12 cellular contexts compared by ENCODE assay signal in the genomic region with DNA sequence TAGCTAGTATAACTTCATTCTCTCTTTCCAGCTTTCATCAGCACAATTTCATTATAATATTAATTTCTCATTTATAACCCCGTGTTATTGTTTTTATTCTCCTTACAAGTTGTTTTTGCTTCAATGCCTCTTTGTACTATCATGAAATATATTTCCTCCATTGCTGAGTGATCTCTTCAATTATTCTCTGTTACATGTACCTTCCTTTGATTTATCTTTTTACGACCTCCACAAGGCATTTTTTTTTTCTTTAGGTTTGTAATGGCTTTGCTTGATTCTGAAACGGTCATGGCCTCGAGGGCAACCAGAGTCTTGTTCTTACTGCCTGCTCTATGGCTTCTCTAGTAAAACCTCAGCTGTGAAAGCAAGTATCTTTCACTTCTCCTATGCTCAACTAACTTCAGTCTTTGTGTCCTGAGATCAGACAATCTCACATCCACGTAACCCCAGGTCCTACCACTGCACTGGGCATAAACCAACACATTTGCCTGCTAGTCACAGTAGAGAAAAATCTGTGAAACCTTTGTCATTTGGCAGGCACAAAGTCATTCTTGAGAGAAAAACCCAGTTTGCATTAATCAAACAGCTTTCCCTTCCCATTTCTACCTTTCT.
A peak's percentile ranks its signal among the peaks of the same experiment; 100 is the strongest.
DNase-seq lines count a peak whose midpoint lies in the region; ATAC-seq, FAIRE-seq and TF ChIP-seq lines count a peak whose summit lies in the region.
"Had no signal": no experiment of that assay in that cellular context is flagged by ENCODE, and none has a peak within 500 bp of the region (broad histone marks: within the 10 kb centered on the region; RNA-seq: fewer than 3 reads in every experiment).

No MANE protein-coding gene starts in this region.

- peaks cover 2% of the 10 kb centered on the region for H3K36me3 Mint-ChIP-seq in T-helper 17 cell (ENCODE audit: low read depth)

- H3K36me3 ChIP-seq in OCI-LY3 (replicated peaks; ENCODE audit: low read depth, low read length) (peaks cover 5% of the 10 kb centered on the region), right lobe of liver (no peaks in the 10 kb centered on the region)
- H3K36me3 ChIP-seq: BLaER1 had no signal

- DNase-seq in GM13977 (ENCODE audit: low spot score) (peak; percentile 73), GM20000 (ENCODE audit: low spot score) (peak; percentile 56), cerebellar cortex (ENCODE audit: low spot score) (no peak), right lobe of liver (no peak), T-helper 17 cell (no peak), H54 (ENCODE audit: insufficient read length, low spot score) (no peak)
- DNase-seq: activated CD4-positive, CD25-positive, alpha-beta regulatory T cell; MG63; PC-3 had no signal

- H2AFZ ChIP-seq in OCI-LY3 (ENCODE audit: low read depth, low read length), result no peak overlapping the region; the same call in 1 of the 2 replicates

- intact Hi-C loops in right lobe of liver (cut with DNase I), result no loop called here

- ATAC-seq in HG02981 (IDR thresholded peaks at IDR 0.05; ENCODE audit: unreplicated experiment) (peak; percentile 95), right lobe of liver (no peak), T-helper 17 cell (no peak)
- ATAC-seq: PC-3 had no signal

- in situ Hi-C loops in GM13977 (cut with MboI; ENCODE audit: low pct_unique_long_range_greater_than_20kb, low sequenced_read_pairs, unreplicated experiment), result no loop called here

- H3K4me2 ChIP-seq in OCI-LY3 (ENCODE audit: low read length), result peak overlapping the region; percentile 83
- H3K4me2 ChIP-seq: BLaER1 had no signal

- WGBS in right lobe of liver (ENCODE audit: insufficient coverage, low coverage, low lambda C conversion rate, missing lambda C conversion rate), result 46% methylated on average over 4 of the region's 5 CpGs

- H3K27me3 ChIP-seq in OCI-LY3 (ENCODE audit: low read depth, low read length) (no peaks in the 10 kb centered on the region), right lobe of liver (no peaks in the 10 kb centered on the region)
- H3K27me3 ChIP-seq: BLaER1, MG63 had no signal

- TF ChIP-seq CTCF in GM13977 (IDR thresholded peaks at IDR 0.05; ENCODE audit: extremely low read depth, insufficient read depth, missing control alignments), result no peak
- no peak for TF ChIP-seq CTCF in GM20000 (IDR thresholded peaks at IDR 0.05; ENCODE audit: extremely low read depth, missing control alignments)
- no peak for TF ChIP-seq CTCF in OCI-LY3 (IDR thresholded peaks at IDR 0.05; ENCODE audit: low read depth, low read length)
- TF ChIP-seq CTCF in right lobe of liver (IDR thresholded peaks at IDR 0.05), result no peak

- no peaks in the 10 kb centered on the region for H3K79me2 ChIP-seq in OCI-LY3 (ENCODE audit: low read length)

- H3K4me1 Mint-ChIP-seq in T-helper 17 cell, result peaks cover 37% of the 10 kb centered on the region

- FAIRE-seq in H54 (lab: Jason Lieb, UNC), result no peak

- peak overlapping the region; percentile 83 for H3K27ac ChIP-seq in OCI-LY3 (ENCODE audit: low read length)
- no peak overlapping the region for H3K27ac ChIP-seq in right lobe of liver
- H3K27ac ChIP-seq: BLaER1 had no signal

- H3K9me3 ChIP-seq in OCI-LY3 (ENCODE audit: insufficient read depth, low read length), result no peaks in the 10 kb centered on the region
- no peaks in the 10 kb centered on the region for H3K9me3 ChIP-seq in right lobe of liver
- peaks cover 2% of the 10 kb centered on the region for H3K9me3 ChIP-seq in T-helper 17 cell (ENCODE audit: control insufficient read depth, low read length, poor library complexity, severe bottlenecking)
- H3K9me3 ChIP-seq: MG63 had no signal

- peaks cover 33% of the 10 kb centered on the region for H3K4me1 ChIP-seq in OCI-LY3 (ENCODE audit: low read length)
- no peaks in the 10 kb centered on the region for H3K4me1 ChIP-seq in right lobe of liver
- H3K4me1 ChIP-seq: BLaER1 had no signal

- no peak overlapping the region for H3K4me3 Mint-ChIP-seq in T-helper 17 cell

- no peaks in the 10 kb centered on the region for H4K20me1 ChIP-seq in OCI-LY3 (ENCODE audit: insufficient read depth, low read length)
- H4K20me1 ChIP-seq: BLaER1 had no signal

- H3K9ac ChIP-seq in OCI-LY3 (ENCODE audit: low read length), result peak overlapping the region; percentile 57
- H3K9ac ChIP-seq: BLaER1 had no signal

- H3K4me3 ChIP-seq in OCI-LY3 (ENCODE audit: low read length), result peak overlapping the region; percentile 54
- no peak overlapping the region for H3K4me3 ChIP-seq in right lobe of liver
- H3K4me3 ChIP-seq: BLaER1, MG63 had no signal

- TF ChIP-seq POLR2A in right lobe of liver (IDR thresholded peaks at IDR 0.05), result no peak
- no peak for TF ChIP-seq POLR2A in H54 (IDR thresholded peaks at IDR 0.05; ENCODE audit: low read depth, low read length)

- no peak overlapping the region for H3K27ac Mint-ChIP-seq in T-helper 17 cell

- no peaks in the 10 kb centered on the region for H3K27me3 Mint-ChIP-seq in T-helper 17 cell

Comparison
In these comparisons a context has a peak if more than half of its experiments do, and no peak if none do; other contexts are left out.
1. DNase-seq: peak in GM13977 (single experiment) and GM20000 (single experiment); none in cerebellar cortex (single experiment), right lobe of liver (0 of 3), T-helper 17 cell (0 of 3) and H54 (single experiment).